ENCODE assay signal across 1 cellular context in genomic region chr19:41927810-41928192, GRCh38.
TF ChIP-seq lines count a peak whose summit lies in the region.

No MANE protein-coding gene starts in this region.

TF ChIP-seq in HepG2, 621 proteins besides CTCF, POLR2A, EP300 and RAD21:
- no peak for TF ChIP-seq FOXK1 (CRISPR knock-in tag; IDR thresholded peaks at IDR 0.05; ENCODE audit: borderline replicate concordance, low read depth)
- TF ChIP-seq GABPB1 (CRISPR knock-in tag; IDR thresholded peaks at IDR 0.05), result no peak
- TF ChIP-seq IRF2 (CRISPR knock-in tag; IDR thresholded peaks at IDR 0.05), result no peak
- TF ChIP-seq MYNN (CRISPR knock-in tag; IDR thresholded peaks at IDR 0.05; ENCODE audit: low read depth), result no peak
- TF ChIP-seq ZNF264 (CRISPR knock-in tag; IDR thresholded peaks at IDR 0.05), result no peak
- TF ChIP-seq ZNF782 (CRISPR knock-in tag; IDR thresholded peaks at IDR 0.05; ENCODE audit: borderline replicate concordance), result no peak
- TF ChIP-seq ZNF607 (CRISPR knock-in tag; IDR thresholded peaks at IDR 0.05; ENCODE audit: borderline replicate concordance), result no peak
- TF ChIP-seq RORA (CRISPR knock-in tag; IDR thresholded peaks at IDR 0.05), result no peak
- TF ChIP-seq MTA3 (CRISPR knock-in tag; IDR thresholded peaks at IDR 0.05), result no peak
- TF ChIP-seq ASH2L (IDR thresholded peaks at IDR 0.05; ENCODE audit: insufficient read length, low read depth, low read length), result no peak
- TF ChIP-seq NFRKB (IDR thresholded peaks at IDR 0.05), result no peak
- TF ChIP-seq AGO2 (optimal IDR thresholded peaks at IDR 0.05; ENCODE audit: low read depth, low read length), result no peak
- no peak for TF ChIP-seq MIER3 (CRISPR knock-in tag; IDR thresholded peaks at IDR 0.05; ENCODE audit: borderline replicate concordance)
- TF ChIP-seq ZNF776 (CRISPR knock-in tag; IDR thresholded peaks at IDR 0.05), result no peak
- TF ChIP-seq ZNF362 (CRISPR knock-in tag; IDR thresholded peaks at IDR 0.05; ENCODE audit: borderline replicate concordance), result no peak
- no peak for TF ChIP-seq HDAC2 (CRISPR knock-in tag; IDR thresholded peaks at IDR 0.05)
- no peak for TF ChIP-seq ZNF18 (CRISPR knock-in tag; IDR thresholded peaks at IDR 0.05; ENCODE audit: insufficient replicate concordance)
- TF ChIP-seq ZNF446 (CRISPR knock-in tag; IDR thresholded peaks at IDR 0.05), result no peak
- no peak for TF ChIP-seq ZMYM2 (CRISPR knock-in tag; IDR thresholded peaks at IDR 0.05)
- no peak for TF ChIP-seq CERS6 (CRISPR knock-in tag; IDR thresholded peaks at IDR 0.05)
